ENCODE assay signal across 7 cellular contexts in genomic region chr1:21975296-21975695, GRCh38. TPM values are rescaled to one million over a fixed set of nuclear protein-coding genes. Genes with fewer than 3 reads are reported as not detected.
"Had no signal": no experiment of that assay in that cellular context is flagged by ENCODE, and none has a peak within 500 bp of the region (broad histone marks: within the 10 kb centered on the region; RNA-seq: fewer than 3 reads in every experiment).

No MANE protein-coding gene starts in this region.

RNA-seq across cellular contexts. Expression of gene CELA3B, which starts 1.5 kb away (rescaled TPM):
- total RNA-seq: M059J, OCI-LY7, PC-3, SK-MEL-5 had no signal
- polyA plus RNA-seq: IgD-negative memory B cell, K562, SK-N-SH had no signal

RNA-seq across cellular contexts. Expression of gene CELA3A, which starts 26.2 kb away (rescaled TPM):
- total RNA-seq: M059J, OCI-LY7, PC-3, SK-MEL-5 had no signal
- polyA plus RNA-seq: IgD-negative memory B cell, K562, SK-N-SH had no signal
